ENCODE assay signal across 17 cellular contexts in the genomic region with DNA sequence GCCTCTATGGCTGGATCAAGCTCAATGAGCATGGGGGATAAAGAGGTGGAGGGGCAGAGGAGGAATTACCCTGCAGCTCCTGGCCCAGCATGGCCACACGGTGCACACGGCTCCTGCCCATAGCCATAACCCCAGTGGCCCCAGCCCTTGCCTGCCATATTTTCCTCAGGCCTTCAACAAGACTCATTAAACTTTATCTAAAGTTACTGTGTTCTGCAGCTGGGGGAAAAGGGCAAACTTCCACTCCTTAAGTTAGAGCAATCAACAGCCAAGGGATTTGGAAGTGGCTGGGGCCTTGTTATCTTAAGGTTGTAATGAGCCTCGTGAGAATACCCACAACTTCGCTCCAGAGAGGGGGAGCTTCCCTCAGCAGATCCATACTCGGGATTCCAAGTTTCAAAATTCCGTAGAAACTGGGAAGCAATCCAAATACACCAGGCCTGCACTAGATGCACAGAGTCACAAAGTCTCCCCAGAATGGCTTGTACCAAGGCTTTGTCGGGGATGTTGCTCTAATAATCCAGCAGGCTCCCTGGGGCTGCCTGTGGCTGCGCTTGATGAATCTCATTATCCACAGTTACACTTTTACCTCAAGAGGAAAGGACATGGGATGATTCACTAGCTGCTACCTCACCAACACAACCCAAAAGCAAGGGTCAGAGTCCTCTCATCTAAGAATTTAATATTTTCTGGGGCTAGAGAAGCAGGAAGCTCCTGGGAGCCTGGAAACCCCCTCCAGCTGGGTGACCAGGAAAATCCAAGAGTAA. TPM values are rescaled to one million over a fixed set of nuclear protein-coding genes. Genes with fewer than 3 reads are reported as not detected.
DNase-seq lines count a peak whose midpoint lies in the region; ATAC-seq, FAIRE-seq and TF ChIP-seq lines count a peak whose summit lies in the region.
"Had no signal": no experiment of that assay in that cellular context is flagged by ENCODE, and none has a peak within 500 bp of the region (broad histone marks: within the 10 kb centered on the region; RNA-seq: fewer than 3 reads in every experiment).

No MANE protein-coding gene starts in this region.

- no peak for TF ChIP-seq CTCF in GM12878 (IDR thresholded peaks at IDR 0.05 in 2 of 3, conservative IDR thresholded peaks at IDR 0.05 in 1 of 3; ENCODE audit: control insufficient read depth in 2 of 3, extremely low read depth in 1 of 3, insufficient read depth in 1 of 3, low read depth in 3 of 3, low read length in 3 of 3)
- no peak for TF ChIP-seq CTCF in hepatocyte (IDR thresholded peaks at IDR 0.05; ENCODE audit: poor library complexity)
- no peak for TF ChIP-seq CTCF in GM13976 (IDR thresholded peaks at IDR 0.05; ENCODE audit: borderline replicate concordance, control extremely low read depth, extremely low read depth, insufficient read depth, missing control alignments)

- H3K4me1 ChIP-seq in GM12878 (ENCODE audit: control insufficient read depth, insufficient read depth, low read length) (no peaks in the 10 kb centered on the region), hepatocyte (ENCODE audit: insufficient read depth) (peaks cover 12% of the 10 kb centered on the region)
- H3K4me1 ChIP-seq: parathyroid adenoma had no signal

- H3K4me3 ChIP-seq in GM12878 (no peak overlapping the region), hepatocyte (no peak overlapping the region)

- no peaks in the 10 kb centered on the region for H4K20me1 ChIP-seq in GM12878 (ENCODE audit: control insufficient read depth, insufficient read depth)
- no peaks in the 10 kb centered on the region for H4K20me1 ChIP-seq in hepatocyte (ENCODE audit: insufficient read depth, poor library complexity, severe bottlenecking)

- no peak for TF ChIP-seq POLR2A in GM12878 (IDR thresholded peaks at IDR 0.05; ENCODE audit: low read depth, low read length)

- no peak for FAIRE-seq in GM12878 (lab: Jason Lieb, UNC)

- no TSS peak for BruUV-seq in GM12878 (replicated peaks; lab: Mats Ljungman, UMichigan)

- no peak overlapping the region for H2AFZ ChIP-seq in GM12878 (ENCODE audit: control insufficient read depth, low read depth, low read length)
- H2AFZ ChIP-seq in hepatocyte: no peak overlapping the region
- H2AFZ ChIP-seq: parathyroid adenoma had no signal

- SMC1A ChIA-PET in GM12878 (lab: Charles Lee; ENCODE audit: uncharacterized antibody, unreplicated experiment): interaction anchor here (0.7 to 4.7 kb wide), 23 partner anchors 8 to 267 kb away, joined by 3 to 79 read pairs (median 4); a partner anchor contains a TSS

- H3K9me3 ChIP-seq in GM12878 (replicated peaks; ENCODE audit: control insufficient read depth, insufficient read depth, low read length): no peaks in the 10 kb centered on the region
- H3K9me3 ChIP-seq in hepatocyte (ENCODE audit: low read depth): no peaks in the 10 kb centered on the region

- peak; percentile 44 for DNase-seq in EH (ENCODE audit: low read depth)
- no peak for DNase-seq in GM12878 (ENCODE audit: low read depth, low spot score)
- DNase-seq in hepatocyte (ENCODE audit: low spot score): peak; percentile 42
- no peak for DNase-seq in sciatic nerve (ENCODE audit: low spot score)
- DNase-seq in GM13976 (ENCODE audit: low spot score): no peak
- DNase-seq in midbrain (lab: John Stamatoyannopoulos, UW): no peak
- no peak for DNase-seq in activated naive CD4-positive, alpha-beta T cell treated with anti-CD3 and anti-CD28 coated beads, Interleukin-2, amount 50 U/mL, for 16 hours
- DNase-seq: activated B cell treated with CpG ODN at 0.5 μM for 24 hours; activated naive CD4-positive, alpha-beta T cell treated with anti-CD3 and anti-CD28 coated beads, Interleukin-2, amount 10 ng/mL, durations not matched to agents 7 days and 5 days; NCI-H2227 treated with DMSO at 0.1 percent for 48 hours; stimulated activated CD4-positive, alpha-beta T cell treated with anti-CD3 and anti-CD28 coated beads, Interleukin-1b, Interleukin-23, amount 100 ng/mL, for 48 hours had no signal

- ATAC-seq in GM12878 (no peak; the same call in 2 of the 3 replicates), sciatic nerve (peak; percentile 54), GM19467 (IDR thresholded peaks at IDR 0.05; ENCODE audit: unreplicated experiment) (no peak)

- H3K9ac ChIP-seq in GM12878 (ENCODE audit: control insufficient read depth, insufficient read depth, low read length): no peak overlapping the region
- H3K9ac ChIP-seq: parathyroid adenoma had no signal

- CTCF ChIA-PET in GM12878 (lab: Yijun Ruan, JAX): interaction anchor here (0.6 to 9.9 kb wide), 52 partner anchors 9 to 456 kb away, joined by 3 to 206 read pairs (median 4); a partner anchor contains a TSS

- H3K9me2 ChIP-seq in hepatocyte (replicated peaks; ENCODE audit: insufficient read depth): no peaks in the 10 kb centered on the region

- H3K79me2 ChIP-seq in GM12878 (ENCODE audit: control insufficient read depth, insufficient read depth, low read length): no peaks in the 10 kb centered on the region
- no peaks in the 10 kb centered on the region for H3K79me2 ChIP-seq in hepatocyte
- H3K79me2 ChIP-seq: parathyroid adenoma had no signal

- H3K36me3 ChIP-seq in GM12878 (ENCODE audit: control insufficient read depth in 2 of 2, insufficient read depth in 2 of 2, low read length in 1 of 2) (no peaks in the 10 kb centered on the region), hepatocyte (replicated peaks; ENCODE audit: insufficient read depth, low read depth) (no peaks in the 10 kb centered on the region)

- no peak for TF ChIP-seq EP300 in GM12878 (IDR thresholded peaks at IDR 0.05; ENCODE audit: borderline replicate concordance in 1 of 2, control insufficient read depth in 1 of 2, low read depth in 2 of 2, low read length in 2 of 2)

- H3K27me3 ChIP-seq in GM12878 (replicated peaks in 1 of 2; ENCODE audit: control insufficient read depth in 2 of 2, insufficient read depth in 2 of 2, low read length in 1 of 2) (no peaks in the 10 kb centered on the region), hepatocyte (no peaks in the 10 kb centered on the region)

- WGBS in GM12878 (ENCODE audit: insufficient coverage, insufficient replicate concordance, low lambda C conversion rate, missing lambda C conversion rate): 67% methylated on average over 8 of the region's 8 CpGs
- 68% methylated on average over 8 of the region's 8 CpGs for WGBS in hepatocyte (ENCODE audit: low lambda C conversion rate, missing lambda C conversion rate)

- H3K27ac ChIP-seq in GM12878 (ENCODE audit: control insufficient read depth, insufficient read depth) (no peak overlapping the region), hepatocyte (peak overlapping the region; percentile 70)
- H3K27ac ChIP-seq: epithelial cell of prostate, parathyroid adenoma had no signal

- intact Hi-C loops in GM12878 (cut with micrococcal nuclease; ENCODE audit: unreplicated experiment): loop anchor here (5.0 to 10.0 kb wide), 2 partner anchors 55 to 342 kb away; no protein-coding TSS in a partner anchor
- intact Hi-C loops in sciatic nerve (cut with DNase I): no loop called here

- POLR2A ChIA-PET in GM12878 (lab: Charles Lee): interaction anchor here (0.5 to 1.3 kb wide), 4 partner anchors 58 to 133 kb away, joined by 3 to 6 read pairs (median 4); no protein-coding TSS in a partner anchor

- no peak for TF ChIP-seq RAD21 in GM12878 (IDR thresholded peaks at IDR 0.05; ENCODE audit: insufficient read depth, low read depth, low read length)

- in situ Hi-C loops in GM12878 (cut with MboI): no loop called here
- in situ Hi-C loops in GM13976 (cut with MboI; ENCODE audit: low sequenced_read_pairs, unreplicated experiment): no loop called here

- H3K4me2 ChIP-seq in GM12878 (ENCODE audit: control insufficient read depth, insufficient read depth): no peak overlapping the region
- H3K4me2 ChIP-seq in hepatocyte: no peak overlapping the region

- RAD21 ChIA-PET in GM12878 (lab: Charles Lee; ENCODE audit: unreplicated experiment): interaction anchor here (0.6 to 5.1 kb wide), 26 partner anchors 11 to 271 kb away, joined by 3 to 64 read pairs (median 4); a partner anchor contains a TSS

RNA-seq across cellular contexts. Expression of a gene that starts 13.0 kb away (rescaled TPM):
- 0.10 TPM in 1 of 2 replicates, not detected in the other for total RNA-seq in GM12878 (2013; cell fraction: nucleolus; rRNA removed)
- total RNA-seq in GM12878 (2014; rRNA removed): not detected in 2 replicates
- total RNA-seq in GM12878 (2014; rRNA removed; fragmentation: Illumina TruSeq; extraction: Trizol): not detected in 2 replicates
- not detected in 2 replicates for total RNA-seq in GM12878 (2021)
- polyA plus RNA-seq in GM12878 (2011; ENCODE audit: low read depth): not detected
- not detected in 2 replicates for polyA plus RNA-seq in GM12878 (2011; rRNA removed)
- polyA plus RNA-seq in GM12878 (2011; cell fraction: cytosol; rRNA removed): not detected in 2 replicates
- 0.03 TPM in 1 of 2 replicates, not detected in the other for polyA plus RNA-seq in GM12878 (2011; cell fraction: nucleus; rRNA removed)
- not detected in 2 replicates for polyA plus RNA-seq in GM12878 (2012)
- polyA plus RNA-seq in GM12878 (2014; fragmentation: Illumina TruSeq; extraction: Trizol): not detected in 2 replicates
- not detected for polyA plus RNA-seq in GM12878 (2014; fragmentation: Nextera tagmentation; extraction: Ambion mirVana)
- not detected in 2 replicates for polyA plus RNA-seq in GM12878 (2014; rRNA removed)
- not detected for polyA plus RNA-seq in GM12878 (2016; fragmentation: Nextera tagmentation; extraction: Ambion mirVana)
- 0.10 TPM in 1 of 2 replicates, not detected in the other for polyA minus RNA-seq in GM12878 (2011; rRNA and poly(A)+ RNA removed)
- polyA minus RNA-seq in GM12878 (2011; cell fraction: cytosol; rRNA and poly(A)+ RNA removed): not detected in 2 replicates
- not detected in 2 replicates for polyA minus RNA-seq in GM12878 (2011; cell fraction: nucleus; rRNA and poly(A)+ RNA removed)
- total RNA-seq in hepatocyte: 0.03 TPM in 1 of 2 replicates, not detected in the other
- not detected in 2 replicates for polyA plus RNA-seq in hepatocyte
- total RNA-seq in sciatic nerve: not detected
- total RNA-seq: activated B cell treated with CpG ODN at 0.5 μM for 24 hours, lung microvascular endothelial cell had no signal
- polyA plus RNA-seq: CD14-positive monocyte, IgD-negative memory B cell had no signal

RNA-seq across cellular contexts. Expression of a gene that starts 59.0 kb away (rescaled TPM):
- 21.4 and 23.0 TPM in 2 replicates for total RNA-seq in GM12878 (2013; cell fraction: nucleolus; rRNA removed)
- 4.7 and 5.6 TPM in 2 replicates for total RNA-seq in GM12878 (2014; rRNA removed)
- total RNA-seq in GM12878 (2014; rRNA removed; fragmentation: Illumina TruSeq; extraction: Trizol): 4.7 and 5.4 TPM in 2 replicates
- total RNA-seq in GM12878 (2021): 10.2 and 15.1 TPM in 2 replicates
- 10.5 TPM for polyA plus RNA-seq in GM12878 (2011; ENCODE audit: low read depth)
- polyA plus RNA-seq in GM12878 (2011; rRNA removed): 17.4 and 28.7 TPM in 2 replicates
- 33.7 and 34.0 TPM in 2 replicates for polyA plus RNA-seq in GM12878 (2011; cell fraction: cytosol; rRNA removed)
- 19.1 and 31.7 TPM in 2 replicates for polyA plus RNA-seq in GM12878 (2011; cell fraction: nucleus; rRNA removed)
- polyA plus RNA-seq in GM12878 (2012): 10.8 and 15.4 TPM in 2 replicates
- polyA plus RNA-seq in GM12878 (2014; fragmentation: Illumina TruSeq; extraction: Trizol): 10.6 and 12.9 TPM in 2 replicates
- polyA plus RNA-seq in GM12878 (2014; fragmentation: Nextera tagmentation; extraction: Ambion mirVana): 1 to 10 TPM; 7.7 to 7.9 TPM
- 10.5 and 11.5 TPM in 2 replicates for polyA plus RNA-seq in GM12878 (2014; rRNA removed)
- polyA plus RNA-seq in GM12878 (2016; fragmentation: Nextera tagmentation; extraction: Ambion mirVana): 10 to 100 TPM; 12.6 to 14.3 TPM
- 25.3 and 34.6 TPM in 2 replicates for polyA minus RNA-seq in GM12878 (2011; rRNA and poly(A)+ RNA removed)
- polyA minus RNA-seq in GM12878 (2011; cell fraction: cytosol; rRNA and poly(A)+ RNA removed): 6.5 and 7.5 TPM in 2 replicates
- 11.6 and 12.0 TPM in 2 replicates for polyA minus RNA-seq in GM12878 (2011; cell fraction: nucleus; rRNA and poly(A)+ RNA removed)
- 30.7 and 33.9 TPM in 2 replicates for total RNA-seq in hepatocyte
- 43.3 and 49.8 TPM in 2 replicates for polyA plus RNA-seq in hepatocyte
- total RNA-seq in sciatic nerve: 45.2 TPM

Comparison
In these comparisons a context has a peak if more than half of its experiments do, and no peak if none do; other contexts are left out.
1. DNase-seq: peak in EH (single experiment) and hepatocyte (single experiment); none in GM12878 (single experiment), sciatic nerve (single experiment), GM13976 (single experiment), midbrain (single experiment) and activated naive CD4-positive, alpha-beta T cell treated with anti-CD3 and anti-CD28 coated beads, Interleukin-2, amount 50 U/mL, for 16 hours (single experiment).